ENCODE assay signal across 8 cellular contexts in genomic region chr17:7014261-7014994, GRCh38. TPM values are rescaled to one million over a fixed set of nuclear protein-coding genes. Genes with fewer than 3 reads are reported as not detected.
DNase-seq lines count a peak whose midpoint lies in the region; ATAC-seq and TF ChIP-seq lines count a peak whose summit lies in the region.

No MANE protein-coding gene starts in this region.

- peak overlapping the region; percentile 97 for H3K9ac ChIP-seq in SK-N-MC (ENCODE audit: insufficient read length)

- H3K4me1 Mint-ChIP-seq in glutamatergic neuron (ENCODE audit: low read depth, unreplicated experiment) = peaks cover 9% of the 10 kb centered on the region

- H3K4me3 Mint-ChIP-seq in glutamatergic neuron (ENCODE audit: unreplicated experiment) = peak overlapping the region; percentile 97

- H3K4me3 ChIP-seq in SK-N-MC (peak overlapping the region; percentile 91), ovary (peak overlapping the region; percentile 83), thyroid gland (replicated peaks in 1 of 3) (peak overlapping the region in 2 of 3 donors; percentile 55 to 73)

- H3K36me3 ChIP-seq in SK-N-MC (ENCODE audit: insufficient read depth, low read length) (no peaks in the 10 kb centered on the region; the same call in 1 of the 2 replicates), ovary (no peaks in the 10 kb centered on the region), thyroid gland (no peaks in the 10 kb centered on the region)

- TF ChIP-seq CTCF in glutamatergic neuron (IDR thresholded peaks at IDR 0.05; ENCODE audit: partially characterized antibody, unreplicated experiment) (peak; percentile 90), ovary (IDR thresholded peaks at IDR 0.05) (peak; percentile 49 to 81 (median 81)), thyroid gland (IDR thresholded peaks at IDR 0.05) (peak; percentile 32 to 92 (median 72))

- H3K27me3 Mint-ChIP-seq in glutamatergic neuron (ENCODE audit: unreplicated experiment) = peaks cover 9% of the 10 kb centered on the region

- H3K9me3 ChIP-seq in SK-N-MC (ENCODE audit: low read depth, low read length) = no peaks in the 10 kb centered on the region
- no peaks in the 10 kb centered on the region for H3K9me3 ChIP-seq in ovary
- no peaks in the 10 kb centered on the region for H3K9me3 ChIP-seq in thyroid gland

- peak; percentile 74 for ATAC-seq in HG02571 (IDR thresholded peaks at IDR 0.05; ENCODE audit: unreplicated experiment)
- peak; percentile 84 to 91 for ATAC-seq in activated naive CD4-positive, alpha-beta T cell treated with anti-CD3 and anti-CD28 coated beads, Interleukin-2, amount 50 U/mL, for 72 hours

- TF ChIP-seq POLR2A in GM10847 (IDR thresholded peaks at IDR 0.05; ENCODE audit: extremely low read depth, insufficient read length) (peak; percentile 82), ovary (IDR thresholded peaks at IDR 0.05) (peak; percentile 83), thyroid gland (IDR thresholded peaks at IDR 0.05) (peak in 1 of 2 donors; percentile 76)

- H3K27ac ChIP-seq in SK-N-MC = peak overlapping the region; percentile 69
- peak overlapping the region; percentile 93 to 94 for H3K27ac ChIP-seq in ovary
- peak overlapping the region; percentile 92 to 98 (median 94) for H3K27ac ChIP-seq in thyroid gland

- WGBS in ovary, 3 donors = 1% methylated on average over 34 to 75 of the region's 75 CpGs
- 1 to 9% methylated on average over 11 to 19 of the region's 75 CpGs for WGBS in thyroid gland, 2 donors

- intact Hi-C loops in ovary (cut with DNase I) = loop anchor here in 2 of 4 donors (5.0 to 10.0 kb wide), 3 partner anchors 260 to 1170 kb away; partner anchors contain the start of gene XAF1 (in 1 of the 2)
- intact Hi-C loops in thyroid gland (cut with DNase I) = no loop called here

- H3K9me3 Mint-ChIP-seq in activated naive CD4-positive, alpha-beta T cell treated with anti-CD3 and anti-CD28 coated beads, Interleukin-2, amount 50 U/mL, for 72 hours = no peaks in the 10 kb centered on the region
- peaks cover 4% of the 10 kb centered on the region for H3K9me3 Mint-ChIP-seq in glutamatergic neuron (ENCODE audit: unreplicated experiment)

- no peak for TF ChIP-seq EP300 in ovary (IDR thresholded peaks at IDR 0.05)

- no peaks in the 10 kb centered on the region for H3K27me3 ChIP-seq in ovary
- H3K27me3 ChIP-seq in thyroid gland = no peaks in the 10 kb centered on the region

- DNase-seq in NAMALWA (ENCODE audit: low spot score) = peak; percentile 93
- peak; percentile 6 for DNase-seq in SK-N-MC (ENCODE audit: low read depth, low spot score)
- DNase-seq in activated naive CD4-positive, alpha-beta T cell treated with anti-CD3 and anti-CD28 coated beads, Interleukin-2, amount 50 U/mL, for 72 hours (ENCODE audit: low spot score in 2 of 2) = peak; percentile 96
- DNase-seq in glutamatergic neuron = peak; percentile 97
- DNase-seq in ovary = peak; percentile 98 to 99 (median 98)
- DNase-seq in thyroid gland = peak; percentile 99

- H3K27ac Mint-ChIP-seq in activated naive CD4-positive, alpha-beta T cell treated with anti-CD3 and anti-CD28 coated beads, Interleukin-2, amount 50 U/mL, for 72 hours = peak overlapping the region; percentile 97 to 98
- H3K27ac Mint-ChIP-seq in glutamatergic neuron (ENCODE audit: unreplicated experiment) = peak overlapping the region; percentile 79

- peaks cover 32 to 40% of the 10 kb centered on the region in 2 donors for H3K36me3 Mint-ChIP-seq in activated naive CD4-positive, alpha-beta T cell treated with anti-CD3 and anti-CD28 coated beads, Interleukin-2, amount 50 U/mL, for 72 hours
- no peaks in the 10 kb centered on the region for H3K36me3 Mint-ChIP-seq in glutamatergic neuron (ENCODE audit: unreplicated experiment)

- H3K4me1 ChIP-seq in ovary (ENCODE audit: insufficient read depth) = peaks cover 17% of the 10 kb centered on the region
- peaks cover 35 to 49% of the 10 kb centered on the region in 2 donors for H3K4me1 ChIP-seq in thyroid gland

RNA-seq across cellular contexts. Expression of gene RNASEK, which starts 2.0 kb away (rescaled TPM):
- total RNA-seq in activated naive CD4-positive, alpha-beta T cell treated with anti-CD3 and anti-CD28 coated beads, Interleukin-2, amount 50 U/mL, for 72 hours = 100 to 1,000 TPM; 127 to 217 TPM
- 179 TPM for total RNA-seq in glutamatergic neuron (ENCODE audit: unreplicated experiment)
- total RNA-seq in ovary = 100 to 1,000 TPM in 6 of 7 donors, 10 to 100 TPM in 1; 80.1 to 211 (median 179) TPM
- polyA plus RNA-seq in ovary = 100 to 1,000 TPM; 192 to 295 TPM
- 100 to 1,000 TPM; 134 to 297 (median 200) TPM for total RNA-seq in thyroid gland

RNA-seq across cellular contexts. Expression of gene BCL6B, which starts 8.4 kb away (rescaled TPM):
- under 1 TPM; 0.59 to 0.86 TPM for total RNA-seq in activated naive CD4-positive, alpha-beta T cell treated with anti-CD3 and anti-CD28 coated beads, Interleukin-2, amount 50 U/mL, for 72 hours
- total RNA-seq in glutamatergic neuron (ENCODE audit: unreplicated experiment) (not detected), ovary (10 to 100 TPM in 1 of 7 donors, 1 to 10 TPM in 4, under 1 TPM in 2; 0.46 to 13.9 (median 3.5) TPM), thyroid gland (10 to 100 TPM in 2 of 4 donors, 1 to 10 TPM in 2; 3.1 to 18.9 (median 7.6) TPM)
- polyA plus RNA-seq in ovary = 10 to 100 TPM in 1 of 2 donors, 1 to 10 TPM in 1; 6.2 to 13.7 TPM

RNA-seq across cellular contexts. Expression of gene ALOX12, which starts 18.6 kb away (rescaled TPM):
- total RNA-seq in activated naive CD4-positive, alpha-beta T cell treated with anti-CD3 and anti-CD28 coated beads, Interleukin-2, amount 50 U/mL, for 72 hours = not detected
- not detected for total RNA-seq in glutamatergic neuron (ENCODE audit: unreplicated experiment)
- total RNA-seq in ovary = under 1 TPM in 3 of 7 donors, not detected in 4; 0.51 to 0.74 (median 0.62) TPM
- polyA plus RNA-seq in ovary = under 1 TPM in 1 of 2 donors, not detected in 1; 0.05 TPM
- not detected for total RNA-seq in thyroid gland

RNA-seq across cellular contexts. Expression of gene SLC16A13, which starts 21.4 kb away (rescaled TPM):
- 10 to 100 TPM in 1 of 2 donors, 1 to 10 TPM in 1; 5.0 to 10.5 TPM for total RNA-seq in activated naive CD4-positive, alpha-beta T cell treated with anti-CD3 and anti-CD28 coated beads, Interleukin-2, amount 50 U/mL, for 72 hours
- total RNA-seq in glutamatergic neuron (ENCODE audit: unreplicated experiment) (2.9 TPM), ovary (1 to 10 TPM in 4 of 7 donors, under 1 TPM in 3; 0.12 to 2.8 (median 1.2) TPM), thyroid gland (1 to 10 TPM; 1.2 to 6.7 (median 4.1) TPM)
- 1 to 10 TPM; 1.2 TPM for polyA plus RNA-seq in ovary

RNA-seq across cellular contexts. Expression of gene SLC16A11, which starts 29.5 kb away (rescaled TPM):
- total RNA-seq in activated naive CD4-positive, alpha-beta T cell treated with anti-CD3 and anti-CD28 coated beads, Interleukin-2, amount 50 U/mL, for 72 hours = 1 to 10 TPM in 1 of 2 donors, under 1 TPM in 1; 0.30 to 1.1 TPM
- total RNA-seq in glutamatergic neuron (ENCODE audit: unreplicated experiment) (0.54 TPM), ovary (10 to 100 TPM in 1 of 7 donors, 1 to 10 TPM in 5, not detected in 1; 1.2 to 14.4 (median 2.9) TPM), thyroid gland (10 to 100 TPM in 3 of 4 donors, 1 to 10 TPM in 1; 5.4 to 43.9 (median 18.8) TPM)
- 1 to 10 TPM in 1 of 2 donors, not detected in 1; 3.9 TPM for polyA plus RNA-seq in ovary

Comparison
In these comparisons a context has a peak if more than half of its experiments do, and no peak if none do; other contexts are left out.
1. Peak in every context shown above with its lines: DNase-seq, ATAC-seq, H3K4me3 ChIP-seq and H3K27ac ChIP-seq.
2. DNase-seq: peak in every context shown above with its lines; median percentile 99 in thyroid gland; 98 in ovary; 97 in glutamatergic neuron; 96 in activated naive CD4-positive, alpha-beta T cell treated with anti-CD3 and anti-CD28 coated beads, Interleukin-2, amount 50 U/mL, for 72 hours; 93 in NAMALWA; 6 in SK-N-MC.